Comparison of ENCODE assay signal across 18 cellular contexts in genomic region chr12:57533108-57533507, GRCh38. TPM values are rescaled to one million over a fixed set of nuclear protein-coding genes. Genes with fewer than 3 reads are reported as not detected.
"Had no signal": no experiment of that assay in that cellular context is flagged by ENCODE, and none has a peak within 500 bp of the region (broad histone marks: within the 10 kb centered on the region; RNA-seq: fewer than 3 reads in every experiment).

No MANE protein-coding gene starts in this region.

- H3K27me3 ChIP-seq: esophagus muscularis mucosa, gastrocnemius medialis, right atrium auricular region, tibial artery, upper lobe of right lung, vagina had no signal

- H3K9me3 Mint-ChIP-seq: dendritic cell treated with granulocyte-macrophage colony-stimulating factor and Interleukin-4, amounts not matched to agents 40 ng/mL and 50 ng/mL, for 4 days; effector memory CD8-positive, alpha-beta T cell; naive thymus-derived CD4-positive, alpha-beta T cell had no signal

- H3K27me3 Mint-ChIP-seq: dendritic cell treated with granulocyte-macrophage colony-stimulating factor and Interleukin-4, amounts not matched to agents 40 ng/mL and 50 ng/mL, for 4 days; effector memory CD8-positive, alpha-beta T cell; naive thymus-derived CD4-positive, alpha-beta T cell had no signal

- H3K4me3 Mint-ChIP-seq: dendritic cell treated with granulocyte-macrophage colony-stimulating factor and Interleukin-4, amounts not matched to agents 40 ng/mL and 50 ng/mL, for 4 days; effector memory CD8-positive, alpha-beta T cell; naive thymus-derived CD4-positive, alpha-beta T cell had no signal

- ATAC-seq: effector memory CD8-positive, alpha-beta T cell; gastrocnemius medialis; left lobe of liver; naive thymus-derived CD4-positive, alpha-beta T cell; stimulated activated naive CD8-positive, alpha-beta T cell treated with anti-CD3 and anti-CD28 coated beads, Interleukin-15, Interleukin-2, amounts not matched to agents 100 U/mL and 50 U/mL, for 24 hours; upper lobe of right lung had no signal

- H3K9me3 ChIP-seq: esophagus muscularis mucosa, gastrocnemius medialis, right atrium auricular region, tibial artery, upper lobe of right lung, vagina had no signal

- DNase-seq: effector memory CD8-positive, alpha-beta T cell; gastrocnemius medialis; islet precursor cell; mammary epithelial cell; naive thymus-derived CD4-positive, alpha-beta T cell; posterior cingulate gyrus; small intestine; stimulated activated CD4-positive, alpha-beta T cell treated with anti-CD3 and anti-CD28 coated beads, Interleukin-12 subunit alpha, Interleukin-12 subunit beta, amount 100 ng/mL, for 4 hours; stimulated activated naive CD8-positive, alpha-beta T cell treated with anti-CD3 and anti-CD28 coated beads, Interleukin-15, Interleukin-2, amounts not matched to agents 100 U/mL and 50 U/mL, for 24 hours; tibial artery; upper lobe of right lung had no signal

- H3K27ac ChIP-seq: epithelial cell of prostate, esophagus muscularis mucosa, gastrocnemius medialis, right atrium auricular region, tibial artery, upper lobe of right lung, vagina had no signal

- H3K4me3 ChIP-seq: esophagus muscularis mucosa, gastrocnemius medialis, right atrium auricular region, tibial artery, upper lobe of right lung, vagina had no signal

- H3K4me1 ChIP-seq: gastrocnemius medialis, right atrium auricular region, tibial artery, upper lobe of right lung had no signal

- H3K27ac Mint-ChIP-seq: dendritic cell treated with granulocyte-macrophage colony-stimulating factor and Interleukin-4, amounts not matched to agents 40 ng/mL and 50 ng/mL, for 4 days had no signal

RNA-seq across cellular contexts. Expression of gene KIF5A, which starts 16.7 kb away (rescaled TPM):
- total RNA-seq: mesenteric fat pad had no signal
